ENCODE assay signal across 22 cellular contexts in the genomic region with DNA sequence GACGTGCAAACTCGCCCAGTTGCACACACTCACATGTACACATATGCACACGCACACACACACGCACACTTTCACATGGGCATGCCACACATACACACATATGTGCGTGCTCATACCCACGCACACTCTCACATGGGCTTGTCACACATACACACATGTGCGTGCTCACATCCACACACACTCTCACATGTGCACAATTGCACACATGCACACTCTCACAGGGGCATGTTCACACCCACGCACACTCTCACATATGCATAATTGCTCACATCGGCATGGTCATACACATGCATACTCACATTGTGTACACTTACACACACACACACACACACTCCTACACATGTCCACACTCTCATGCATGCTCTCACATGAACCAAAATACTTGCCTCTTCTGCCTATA.
"Had no signal": no experiment of that assay in that cellular context is flagged by ENCODE, and none has a peak within 500 bp of the region (broad histone marks: within the 10 kb centered on the region; RNA-seq: fewer than 3 reads in every experiment).

No MANE protein-coding gene starts in this region.

- H3K9me3 Mint-ChIP-seq: activated naive CD4-positive, alpha-beta T cell treated with anti-CD3 and anti-CD28 coated beads, Interleukin-2, amount 10 ng/mL, durations not matched to agents 7 days and 5 days; activated naive CD8-positive, alpha-beta T cell treated with anti-CD3 and anti-CD28 coated beads, Interleukin-2, amount 10 ng/mL, durations not matched to agents 7 days and 5 days; endodermal cell had no signal

- H3K36me3 Mint-ChIP-seq: activated naive CD4-positive, alpha-beta T cell treated with anti-CD3 and anti-CD28 coated beads, Interleukin-2, amount 10 ng/mL, durations not matched to agents 7 days and 5 days; activated naive CD8-positive, alpha-beta T cell treated with anti-CD3 and anti-CD28 coated beads, Interleukin-2, amount 10 ng/mL, durations not matched to agents 7 days and 5 days; naive thymus-derived CD4-positive, alpha-beta T cell had no signal

- H3K9me3 ChIP-seq: esophagus muscularis mucosa, heart left ventricle, right atrium auricular region, spleen, suprapubic skin, tibial artery, uterus had no signal

- ATAC-seq: foreskin keratinocyte; heart left ventricle; naive thymus-derived CD4-positive, alpha-beta T cell had no signal

- H3K4me3 ChIP-seq: esophagus muscularis mucosa, heart left ventricle, right atrium auricular region, spleen, suprapubic skin, tibial artery, uterus had no signal

- H3K27ac Mint-ChIP-seq: activated naive CD4-positive, alpha-beta T cell treated with anti-CD3 and anti-CD28 coated beads, Interleukin-2, amount 10 ng/mL, durations not matched to agents 7 days and 5 days; activated naive CD8-positive, alpha-beta T cell treated with anti-CD3 and anti-CD28 coated beads, Interleukin-2, amount 10 ng/mL, durations not matched to agents 7 days and 5 days; endodermal cell; naive thymus-derived CD4-positive, alpha-beta T cell had no signal

- DNase-seq: activated CD4-positive, alpha-beta T cell treated with anti-CD3 and anti-CD28 coated beads for 48 hours; activated CD4-positive, alpha-beta T cell treated with anti-CD3 and anti-CD28 coated beads, Interleukin-2, amount 50 U/mL, for 48 hours; activated CD8-positive, alpha-beta memory T cell treated with anti-CD3 and anti-CD28 coated beads for 24 hours; activated gamma-delta T cell; activated naive CD4-positive, alpha-beta T cell treated with anti-CD3 and anti-CD28 coated beads, Interleukin-2, amount 10 ng/mL, durations not matched to agents 7 days and 5 days; activated naive CD8-positive, alpha-beta T cell treated with anti-CD3 and anti-CD28 coated beads, Interleukin-2, amount 10 ng/mL, durations not matched to agents 7 days and 5 days; central memory CD4-positive, alpha-beta T cell; endodermal cell; foreskin keratinocyte; heart left ventricle; hypothalamus; midbrain; naive thymus-derived CD4-positive, alpha-beta T cell; occipital lobe; stimulated activated naive CD4-positive, alpha-beta T cell; uterus had no signal

- H3K36me3 ChIP-seq: esophagus muscularis mucosa, heart left ventricle, right atrium auricular region, spleen, suprapubic skin, tibial artery, uterus had no signal

- H3K27ac ChIP-seq: esophagus muscularis mucosa, foreskin keratinocyte, heart left ventricle, parathyroid adenoma, right atrium auricular region, spleen, suprapubic skin, tibial artery, uterus had no signal

- H3K4me1 ChIP-seq: esophagus muscularis mucosa, foreskin keratinocyte, heart left ventricle, parathyroid adenoma, right atrium auricular region, spleen, tibial artery, uterus had no signal

- H3K27me3 ChIP-seq: right atrium auricular region, uterus had no signal

- H2AFZ ChIP-seq: parathyroid adenoma had no signal

- H3K9ac ChIP-seq: parathyroid adenoma had no signal

- H3K4me1 Mint-ChIP-seq: activated naive CD4-positive, alpha-beta T cell treated with anti-CD3 and anti-CD28 coated beads, Interleukin-2, amount 10 ng/mL, durations not matched to agents 7 days and 5 days; activated naive CD8-positive, alpha-beta T cell treated with anti-CD3 and anti-CD28 coated beads, Interleukin-2, amount 10 ng/mL, durations not matched to agents 7 days and 5 days had no signal

- H3K27me3 Mint-ChIP-seq: activated naive CD4-positive, alpha-beta T cell treated with anti-CD3 and anti-CD28 coated beads, Interleukin-2, amount 10 ng/mL, durations not matched to agents 7 days and 5 days; activated naive CD8-positive, alpha-beta T cell treated with anti-CD3 and anti-CD28 coated beads, Interleukin-2, amount 10 ng/mL, durations not matched to agents 7 days and 5 days had no signal

- H3K4me3 Mint-ChIP-seq: activated naive CD4-positive, alpha-beta T cell treated with anti-CD3 and anti-CD28 coated beads, Interleukin-2, amount 10 ng/mL, durations not matched to agents 7 days and 5 days; activated naive CD8-positive, alpha-beta T cell treated with anti-CD3 and anti-CD28 coated beads, Interleukin-2, amount 10 ng/mL, durations not matched to agents 7 days and 5 days; endodermal cell; naive thymus-derived CD4-positive, alpha-beta T cell had no signal

- H3K79me2 ChIP-seq: parathyroid adenoma had no signal
